Comparison of ENCODE assay signal across 2 cellular contexts in the genomic region with DNA sequence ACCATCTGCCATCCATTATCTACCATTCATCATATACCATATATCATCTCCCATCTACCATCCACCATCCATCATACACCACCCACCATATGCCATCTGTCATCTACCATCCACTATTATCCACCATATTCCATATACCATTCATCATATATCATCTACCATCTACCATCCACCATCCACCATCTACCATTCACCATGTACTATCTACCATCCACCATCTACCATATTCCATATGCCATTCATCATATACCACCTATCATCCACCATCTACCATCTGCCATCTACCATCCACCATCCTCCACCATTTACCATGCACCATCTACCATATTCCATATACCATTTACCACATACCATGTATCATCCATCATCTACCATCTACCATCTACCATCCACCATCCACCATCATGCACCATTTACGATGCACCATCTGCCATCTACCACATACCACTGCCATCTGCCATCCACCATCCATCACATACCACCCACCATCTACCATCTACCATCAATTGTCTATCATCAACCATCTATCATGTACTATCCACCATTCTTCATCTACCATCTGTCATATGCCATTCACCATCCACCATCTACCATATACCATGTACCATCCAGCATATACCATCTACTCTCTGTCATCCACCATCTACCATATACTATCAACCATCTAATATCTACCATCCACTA.
TF ChIP-seq lines count a peak whose summit lies in the region.

No MANE protein-coding gene starts in this region.

TF ChIP-seq in A549, 52 proteins besides CTCF, POLR2A, EP300 and RAD21:
- TF ChIP-seq, protein P1, sequence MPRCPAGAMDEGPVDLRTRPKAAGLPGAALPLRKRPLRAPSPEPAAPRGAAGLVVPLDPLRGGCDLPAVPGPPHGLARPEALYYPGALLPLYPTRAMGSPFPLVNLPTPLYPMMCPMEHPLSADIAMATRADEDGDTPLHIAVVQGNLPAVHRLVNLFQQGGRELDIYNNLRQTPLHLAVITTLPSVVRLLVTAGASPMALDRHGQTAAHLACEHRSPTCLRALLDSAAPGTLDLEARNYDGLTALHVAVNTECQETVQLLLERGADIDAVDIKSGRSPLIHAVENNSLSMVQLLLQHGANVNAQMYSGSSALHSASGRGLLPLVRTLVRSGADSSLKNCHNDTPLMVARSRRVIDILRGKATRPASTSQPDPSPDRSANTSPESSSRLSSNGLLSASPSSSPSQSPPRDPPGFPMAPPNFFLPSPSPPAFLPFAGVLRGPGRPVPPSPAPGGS (IDR thresholded peaks at IDR 0.05), result no peak
- TF ChIP-seq JUNB (IDR thresholded peaks at IDR 0.05) (no peak), MAFK (IDR thresholded peaks at IDR 0.05; ENCODE audit: partially characterized antibody) (no peak), RARB (CRISPR knock-in tag; IDR thresholded peaks at IDR 0.05) (no peak), TFCP2L1 (CRISPR knock-in tag; IDR thresholded peaks at IDR 0.05) (no peak), HEYL (CRISPR knock-in tag; IDR thresholded peaks at IDR 0.05) (no peak), FOXS1 (CRISPR knock-in tag; IDR thresholded peaks at IDR 0.05) (no peak), CHD2 (IDR thresholded peaks at IDR 0.05; ENCODE audit: low read length, partially characterized antibody) (no peak), JUN (IDR thresholded peaks at IDR 0.05) (no peak), ELK1 (IDR thresholded peaks at IDR 0.05; ENCODE audit: low read depth, low read length) (no peak), POLR2AphosphoS2 (conservative IDR thresholded peaks at IDR 0.05; ENCODE audit: low read length) (no peak), HOXA7 (CRISPR knock-in tag; IDR thresholded peaks at IDR 0.05) (no peak)

TF ChIP-seq in liver, 16 proteins besides CTCF, POLR2A, EP300 and RAD21 (continued from another document):
- TF ChIP-seq ZBTB33 (IDR thresholded peaks at IDR 0.05), result no peak
- TF ChIP-seq REST (IDR thresholded peaks at IDR 0.05), result no peak
- no peak for TF ChIP-seq EGR1 (IDR thresholded peaks at IDR 0.05; ENCODE audit: low read depth in 2 of 2)
- no peak for TF ChIP-seq NR2F2 (IDR thresholded peaks at IDR 0.05)
- no peak for TF ChIP-seq RXRA (IDR thresholded peaks at IDR 0.05)
